11 cellular contexts compared by ENCODE assay signal in genomic region chr7:139505563-139505962, GRCh38. TPM values are rescaled to one million over a fixed set of nuclear protein-coding genes. Genes with fewer than 3 reads are reported as not detected.
DNase-seq lines count a peak whose midpoint lies in the region; ATAC-seq and TF ChIP-seq lines count a peak whose summit lies in the region.
"Had no signal": no experiment of that assay in that cellular context is flagged by ENCODE, and none has a peak within 500 bp of the region (broad histone marks: within the 10 kb centered on the region; RNA-seq: fewer than 3 reads in every experiment).

No MANE protein-coding gene starts in this region.

- no peaks in the 10 kb centered on the region for H3K9me3 Mint-ChIP-seq in WTC11
- H3K9me3 Mint-ChIP-seq: activated naive CD4-positive, alpha-beta T cell treated with anti-CD3 and anti-CD28 coated beads, Interleukin-2, amount 50 U/mL, for 24 hours had no signal

- H3K9me3 ChIP-seq in HAP-1 (no peaks in the 10 kb centered on the region; the same call in 1 of the 2 replicates), upper lobe of left lung (no peaks in the 10 kb centered on the region), right atrium auricular region (no peaks in the 10 kb centered on the region)

- 81 to 93% methylated on average over 8 to 9 of the region's 9 CpGs for WGBS in upper lobe of left lung, 2 donors

- POLR2A ChIA-PET in WTC11 (lab: Charles Lee): no interaction called here

- no peaks in the 10 kb centered on the region for H3K36me3 Mint-ChIP-seq in WTC11
- H3K36me3 Mint-ChIP-seq: activated naive CD4-positive, alpha-beta T cell treated with anti-CD3 and anti-CD28 coated beads, Interleukin-2, amount 50 U/mL, for 24 hours had no signal

- TF ChIP-seq EP300 in upper lobe of left lung (IDR thresholded peaks at IDR 0.05): no peak

- H3K4me3 ChIP-seq in HAP-1 (no peak overlapping the region), upper lobe of left lung (no peak overlapping the region), right atrium auricular region (no peak overlapping the region)

- peak; percentile 91 for TF ChIP-seq CTCF in WTC11 (IDR thresholded peaks at IDR 0.05)
- peak in 2 of 6 experiments; percentile 9 to 13 for TF ChIP-seq CTCF in upper lobe of left lung (IDR thresholded peaks at IDR 0.05)
- no peak for TF ChIP-seq CTCF in right atrium auricular region (IDR thresholded peaks at IDR 0.05)

- CTCF ChIA-PET in WTC11 (lab: Charles Lee): interaction anchor here (0.5 to 3.1 kb wide), 26 partner anchors 15 to 497 kb away, joined by 3 to 25 read pairs (median 4); partner anchors contain the start of genes CLEC2L and KLRG2

- H3K36me3 ChIP-seq in HAP-1 (replicated peaks) (no peaks in the 10 kb centered on the region), upper lobe of left lung (no peaks in the 10 kb centered on the region), right atrium auricular region (no peaks in the 10 kb centered on the region)

- peaks cover 13% of the 10 kb centered on the region for H3K4me1 Mint-ChIP-seq in WTC11
- H3K4me1 Mint-ChIP-seq: activated naive CD4-positive, alpha-beta T cell treated with anti-CD3 and anti-CD28 coated beads, Interleukin-2, amount 50 U/mL, for 24 hours had no signal

- H3K27ac ChIP-seq in upper lobe of left lung (no peak overlapping the region), right atrium auricular region (no peak overlapping the region)

- in situ Hi-C loops in HAP-1 (cut with MboI; ENCODE audit: low sequenced_read_pairs): no loop called here

- peak; percentile 1 for DNase-seq in NCI-H1436 (lab: John Stamatoyannopoulos, UW)
- DNase-seq in NCI-H1436 treated with DMSO at 0.1 percent for 48 hours (lab: John Stamatoyannopoulos, UW): no peak
- peak; percentile 43 to 68 for DNase-seq in HAP-1 (ENCODE audit: low spot score in 2 of 2)
- DNase-seq in WTC11 (ENCODE audit: low spot score): peak; percentile 82
- DNase-seq in lung microvascular endothelial cell (ENCODE audit: low read depth in 2 of 2): peak; percentile 15 to 17
- DNase-seq in upper lobe of left lung: no peak
- DNase-seq in GOT3 (lab: John Stamatoyannopoulos, UW): no peak
- no peak for DNase-seq in right atrium auricular region (ENCODE audit: low spot score)
- DNase-seq: foreskin fibroblast, NCI-H1694 had no signal

- no peak overlapping the region for H3K27ac Mint-ChIP-seq in WTC11
- H3K27ac Mint-ChIP-seq: activated naive CD4-positive, alpha-beta T cell treated with anti-CD3 and anti-CD28 coated beads, Interleukin-2, amount 50 U/mL, for 24 hours had no signal

- ATAC-seq in WTC11 (peak; percentile 93), upper lobe of left lung (ENCODE audit: low FRiP score in 2 of 2) (no peak)

- peaks cover 2% of the 10 kb centered on the region; the same call in 1 of the 2 replicates for H3K27me3 Mint-ChIP-seq in WTC11 (ENCODE audit: low read depth)
- H3K27me3 Mint-ChIP-seq: activated naive CD4-positive, alpha-beta T cell treated with anti-CD3 and anti-CD28 coated beads, Interleukin-2, amount 50 U/mL, for 24 hours had no signal

- H3K4me3 Mint-ChIP-seq in WTC11: no peak overlapping the region
- H3K4me3 Mint-ChIP-seq: activated naive CD4-positive, alpha-beta T cell treated with anti-CD3 and anti-CD28 coated beads, Interleukin-2, amount 50 U/mL, for 24 hours had no signal

- TF ChIP-seq POLR2A in upper lobe of left lung (IDR thresholded peaks at IDR 0.05): no peak

- H3K27me3 ChIP-seq in HAP-1 (ENCODE audit: low read depth) (no peaks in the 10 kb centered on the region), upper lobe of left lung (no peaks in the 10 kb centered on the region), right atrium auricular region (no peaks in the 10 kb centered on the region)

- no peaks in the 10 kb centered on the region for H3K4me1 ChIP-seq in HAP-1
- H3K4me1 ChIP-seq in upper lobe of left lung: peaks cover 0 to under 1% (median 0%) of the 10 kb centered on the region in 4 donors
- no peaks in the 10 kb centered on the region for H3K4me1 ChIP-seq in right atrium auricular region

TF ChIP-seq in WTC11, 78 proteins besides CTCF, POLR2A, EP300 and RAD21:
- TF ChIP-seq RELA (CRISPR knock-in tag; IDR thresholded peaks at IDR 0.05; ENCODE audit: borderline replicate concordance): no peak
- TF ChIP-seq ARID4B (CRISPR knock-in tag; IDR thresholded peaks at IDR 0.05; ENCODE audit: borderline replicate concordance): no peak
- no peak for TF ChIP-seq ZNF219 (CRISPR knock-in tag; IDR thresholded peaks at IDR 0.05; ENCODE audit: borderline replicate concordance)
- TF ChIP-seq JUN (CRISPR knock-in tag; IDR thresholded peaks at IDR 0.05): no peak
- no peak for TF ChIP-seq MXD4 (CRISPR knock-in tag; IDR thresholded peaks at IDR 0.05; ENCODE audit: borderline replicate concordance)
- TF ChIP-seq SOX15 (CRISPR knock-in tag; IDR thresholded peaks at IDR 0.05): no peak
- no peak for TF ChIP-seq ESRRA (CRISPR knock-in tag; IDR thresholded peaks at IDR 0.05; ENCODE audit: borderline replicate concordance)

RNA-seq across cellular contexts. Expression of gene CLEC2L, which starts 17.9 kb away (rescaled TPM):
- total RNA-seq in WTC11 (2021): 0.13 to 0.69 TPM (median 0.44 TPM) in 3 replicates
- total RNA-seq in lung microvascular endothelial cell: not detected in 2 replicates
- not detected for total RNA-seq in upper lobe of left lung
- not detected for total RNA-seq in right atrium auricular region

RNA-seq across cellular contexts. Expression of gene KLRG2, which starts 22.1 kb away (rescaled TPM):
- total RNA-seq in WTC11 (2021): 12.6 to 17.6 TPM (median 15.7 TPM) in 3 replicates
- not detected in 2 replicates for total RNA-seq in lung microvascular endothelial cell
- 10 to 100 TPM in 3 of 6 donors, 1 to 10 TPM in 3; 5.9 to 12.6 (median 10.0) TPM for total RNA-seq in upper lobe of left lung
- total RNA-seq in right atrium auricular region: not detected

Comparison
In these comparisons a context has a peak if more than half of its experiments do, and no peak if none do; other contexts are left out.
1. DNase-seq: peak in NCI-H1436 (single experiment), HAP-1 (2 of 2), WTC11 (single experiment) and lung microvascular endothelial cell (2 of 2); none in NCI-H1436 treated with DMSO at 0.1 percent for 48 hours (single experiment), upper lobe of left lung (0 of 2), GOT3 (single experiment) and right atrium auricular region (single experiment).